Comparison of ENCODE assay signal across 9 cellular contexts in genomic region chr2:216694826-216695217, GRCh38. TPM values are rescaled to one million over a fixed set of nuclear protein-coding genes. Genes with fewer than 3 reads are reported as not detected.
DNase-seq lines count a peak whose midpoint lies in the region; ATAC-seq and TF ChIP-seq lines count a peak whose summit lies in the region.
"Had no signal": no experiment of that assay in that cellular context is flagged by ENCODE, and none has a peak within 500 bp of the region (broad histone marks: within the 10 kb centered on the region; RNA-seq: fewer than 3 reads in every experiment).

No MANE protein-coding gene starts in this region.

- H3K27me3 Mint-ChIP-seq in endodermal cell (ENCODE audit: insufficient read depth): peaks cover 70% of the 10 kb centered on the region
- H3K27me3 Mint-ChIP-seq in naive thymus-derived CD4-positive, alpha-beta T cell: peaks cover 27 to 66% (median 58%) of the 10 kb centered on the region in 5 donors

- H3K9ac ChIP-seq in endodermal cell (ENCODE audit: extremely low read depth, low read length, poor library complexity, severe bottlenecking): peak overlapping the region; percentile 68

- no peaks in the 10 kb centered on the region for H3K9me3 ChIP-seq in cardiac muscle cell (ENCODE audit: low read depth)
- no peaks in the 10 kb centered on the region for H3K9me3 ChIP-seq in endodermal cell (ENCODE audit: control insufficient read depth, low read length)
- H3K9me3 ChIP-seq in naive thymus-derived CD4-positive, alpha-beta T cell (ENCODE audit: control insufficient read depth in 2 of 3, low read length in 3 of 3): no peaks in the 10 kb centered on the region
- no peaks in the 10 kb centered on the region for H3K9me3 ChIP-seq in aorta (ENCODE audit: control insufficient read depth, low read length)

- peak overlapping the region; percentile 9 for H3K27ac ChIP-seq in cardiac muscle cell
- peak overlapping the region; percentile 4 for H3K27ac ChIP-seq in endodermal cell (ENCODE audit: low read depth, low read length)
- H3K27ac ChIP-seq in naive thymus-derived CD4-positive, alpha-beta T cell (ENCODE audit: low read depth, low read length): no peak overlapping the region
- peak overlapping the region in 1 of 2 donors; percentile 71 for H3K27ac ChIP-seq in aorta (ENCODE audit: low read depth in 1 of 2, low read length in 2 of 2)

- TF ChIP-seq CTCF in cardiac muscle cell (IDR thresholded peaks at IDR 0.05; ENCODE audit: low read depth, low read length): no peak
- TF ChIP-seq CTCF in endodermal cell (conservative IDR thresholded peaks at IDR 0.05): no peak

- DNase-seq in cardiac muscle cell (ENCODE audit: low read depth in 1 of 2, low spot score in 1 of 2) (peak in 1 of 2 donors; percentile 20), left cardiac atrium (no peak), endodermal cell (no peak), aorta (peak in 1 of 2 donors; percentile 55), SW480 (ENCODE audit: low spot score) (no peak), NCI-H2227 treated with DMSO at 0.1 percent for 48 hours (lab: John Stamatoyannopoulos, UW) (no peak)
- no peak for DNase-seq in naive thymus-derived CD4-positive, alpha-beta T cell
- no peak for DNase-seq in central memory CD4-positive, alpha-beta T cell

- ATAC-seq in left cardiac atrium (no peak), aorta (ENCODE audit: low FRiP score) (no peak)
- ATAC-seq in naive thymus-derived CD4-positive, alpha-beta T cell: no peak

- H3K27me3 ChIP-seq in cardiac muscle cell: no peaks in the 10 kb centered on the region
- H3K27me3 ChIP-seq in endodermal cell (ENCODE audit: control insufficient read depth, insufficient read depth, low read length, poor library complexity, severe bottlenecking): peaks cover 26% of the 10 kb centered on the region
- peaks cover 3 to 7% of the 10 kb centered on the region in 2 donors for H3K27me3 ChIP-seq in naive thymus-derived CD4-positive, alpha-beta T cell (ENCODE audit: control insufficient read depth in 2 of 2, insufficient read depth in 2 of 2, low read length in 2 of 2)
- H3K27me3 ChIP-seq in aorta (ENCODE audit: control insufficient read depth in 1 of 2, insufficient read depth in 2 of 2, low read length in 1 of 2): no peaks in the 10 kb centered on the region

- CTCF ChIA-PET in naive thymus-derived CD4-positive, alpha-beta T cell (lab: Charles Lee): interaction anchor here (1.3 kb wide), 1 partner anchor 1080 kb away, joined by 3 read pairs; no protein-coding TSS in a partner anchor

- H3K4me1 Mint-ChIP-seq in endodermal cell: peaks cover 33% of the 10 kb centered on the region
- H3K4me1 Mint-ChIP-seq in naive thymus-derived CD4-positive, alpha-beta T cell: peaks cover 12 to 49% (median 37%) of the 10 kb centered on the region in 7 donors

- H3K4me1 ChIP-seq in cardiac muscle cell (ENCODE audit: low read depth) (peaks cover 47% of the 10 kb centered on the region), endodermal cell (ENCODE audit: control insufficient read depth, insufficient read depth, low read length) (no peaks in the 10 kb centered on the region), aorta (ENCODE audit: control insufficient read depth in 1 of 2, insufficient read depth in 2 of 2, low read length in 2 of 2) (peaks cover 0 to 2% of the 10 kb centered on the region in 2 donors)
- peaks cover 10 to 28% of the 10 kb centered on the region in 2 donors for H3K4me1 ChIP-seq in naive thymus-derived CD4-positive, alpha-beta T cell (ENCODE audit: control insufficient read depth in 2 of 2, insufficient read depth in 2 of 2, low read length in 2 of 2)

- H3K36me3 ChIP-seq in cardiac muscle cell: no peaks in the 10 kb centered on the region
- peaks cover 3% of the 10 kb centered on the region for H3K36me3 ChIP-seq in endodermal cell (ENCODE audit: control insufficient read depth, insufficient read depth, low read length)
- H3K36me3 ChIP-seq in naive thymus-derived CD4-positive, alpha-beta T cell (ENCODE audit: control insufficient read depth in 2 of 3, insufficient read depth in 3 of 3, low read length in 3 of 3): no peaks in the 10 kb centered on the region
- no peaks in the 10 kb centered on the region for H3K36me3 ChIP-seq in aorta (ENCODE audit: control insufficient read depth in 1 of 2, insufficient read depth in 2 of 2, low read length in 1 of 2)

- no peak overlapping the region for H3K27ac Mint-ChIP-seq in endodermal cell
- no peak overlapping the region for H3K27ac Mint-ChIP-seq in naive thymus-derived CD4-positive, alpha-beta T cell

- H3K9me3 Mint-ChIP-seq in endodermal cell: no peaks in the 10 kb centered on the region
- H3K9me3 Mint-ChIP-seq in naive thymus-derived CD4-positive, alpha-beta T cell: no peaks in the 10 kb centered on the region

- POLR2A ChIA-PET in naive thymus-derived CD4-positive, alpha-beta T cell (lab: Charles Lee): no interaction called here

- no peaks in the 10 kb centered on the region for H3K36me3 Mint-ChIP-seq in endodermal cell (ENCODE audit: low read depth)
- no peaks in the 10 kb centered on the region for H3K36me3 Mint-ChIP-seq in naive thymus-derived CD4-positive, alpha-beta T cell

- intact Hi-C loops in left cardiac atrium (cut with DNase I): loop anchor here (2.0 to 10.0 kb wide), 7 partner anchors 287 to 1020 kb away; no protein-coding TSS in a partner anchor
- intact Hi-C loops in naive thymus-derived CD4-positive, alpha-beta T cell (cut with micrococcal nuclease): loop anchor here (5.0 to 10.0 kb wide), 4 partner anchors 530 to 1062 kb away; no protein-coding TSS in a partner anchor
- intact Hi-C loops in aorta (cut with DNase I): loop anchor here (5.0 to 10.0 kb wide), 15 partner anchors 82 to 1057 kb away; no protein-coding TSS in a partner anchor

- H3K4me3 Mint-ChIP-seq in endodermal cell: peak overlapping the region; percentile 58
- peak overlapping the region in 9 of 10 donors; percentile 43 to 92 (median 82) for H3K4me3 Mint-ChIP-seq in naive thymus-derived CD4-positive, alpha-beta T cell

- peak overlapping the region; percentile 75 for H3K4me3 ChIP-seq in cardiac muscle cell
- peak overlapping the region; percentile 76 for H3K4me3 ChIP-seq in endodermal cell (ENCODE audit: low read length)
- no peak overlapping the region for H3K4me3 ChIP-seq in naive thymus-derived CD4-positive, alpha-beta T cell (ENCODE audit: low read length)
- peak overlapping the region; percentile 70 to 80 for H3K4me3 ChIP-seq in aorta (ENCODE audit: low read length in 2 of 2)

- WGBS in endodermal cell (ENCODE audit: insufficient coverage in 1 of 2, insufficient read length in 1 of 2), 2 experiments: 0 to 5% methylated on average over 4 to 10 of the region's 10 CpGs
- WGBS in aorta, 2 donors: 0 to 1% methylated on average over 10 of the region's 10 CpGs

RNA-seq across cellular contexts. Expression of gene IGFBP5, which starts 0.5 kb away (rescaled TPM):
- total RNA-seq in cardiac muscle cell (132 and 229 TPM in 2 replicates), left cardiac atrium (100 to 1,000 TPM in 1 of 2 donors, 10 to 100 TPM in 1; 88.5 to 207 TPM), endodermal cell (1 to 10 TPM; 3.6 to 8.9 TPM), aorta (1,000 to 10,000 TPM in 1 of 2 donors, 100 to 1,000 TPM in 1; 808 to 1,222 TPM)
- polyA plus RNA-seq in cardiac muscle cell (28.0 and 35.2 TPM in 2 replicates), aorta (100 to 1,000 TPM; 123 to 385 TPM)
- 215 TPM for polyA plus RNA-seq in endodermal cell (2013, experiment 1 of 2)
- 246 TPM for polyA plus RNA-seq in endodermal cell (2013, experiment 2 of 2)
- total RNA-seq in naive thymus-derived CD4-positive, alpha-beta T cell: not detected
- polyA plus RNA-seq in naive thymus-derived CD4-positive, alpha-beta T cell: not detected
- total RNA-seq: T-helper 2 cell treated with Interferon-gamma antibody and Interleukin-4, amounts not matched to agents 100 ng/mL and 5 ng/mL, for 36 hours had no signal

Comparison
In these comparisons a context has a peak if more than half of its experiments do, and no peak if none do; other contexts are left out.
1. RNA of gene IGFBP5, which starts 0.5 kb away (total RNA-seq): 808 to 1,222 TPM in aorta, 88.5 to 207 TPM in left cardiac atrium and 132 to 229 TPM in cardiac muscle cell; 3.6 to 8.9 TPM in endodermal cell and not detected in naive thymus-derived CD4-positive, alpha-beta T cell; every median in the first group is over 4 times any median in the second.